ENCODE assay signal across 37 cellular contexts in genomic region chr4:139878050-139878449, GRCh38.
"Had no signal": no experiment of that assay in that cellular context is flagged by ENCODE, and none has a peak within 500 bp of the region (broad histone marks: within the 10 kb centered on the region; RNA-seq: fewer than 3 reads in every experiment).

No MANE protein-coding gene starts in this region.

- ATAC-seq: activated CD8-positive, alpha-beta T cell treated with anti-CD3 and anti-CD28 coated beads for 36 hours; activated T-cell treated with anti-CD3 and anti-CD28 coated beads, Interleukin-2, amount 50 U/mL, for 72 hours; activated T-helper 17 cell treated with anti-CD3 and anti-CD28 coated beads, Interleukin-2, amount 50 U/mL, for 72 hours; body of pancreas; Right ventricle myocardium inferior; SK-N-SH treated with all-trans-retinoic acid at 6 μM for 48 hours; T-cell had no signal

- DNase-seq: activated CD4-positive, alpha-beta T cell treated with anti-CD3 and anti-CD28 coated beads, Interleukin-2, amount 10 ng/mL, durations not matched to agents 24 days and 14 days; activated CD4-positive, alpha-beta T cell treated with anti-CD3 and anti-CD28 coated beads, Interleukin-2, amount 50 U/mL, for 4 hours; activated CD8-positive, alpha-beta T cell treated with anti-CD3 and anti-CD28 coated beads for 36 hours; activated effector memory CD4-positive, alpha-beta T cell treated with anti-CD3 and anti-CD28 coated beads, Interleukin-2, amount 50 U/mL, for 16 hours; activated naive CD4-positive, alpha-beta T cell; activated naive CD4-positive, alpha-beta T cell treated with anti-CD3 and anti-CD28 coated beads, Interleukin-2, amount 50 U/mL, for 16 hours; activated naive CD8-positive, alpha-beta T cell treated with anti-CD3 and anti-CD28 coated beads, Interleukin-2, amount 10 ng/mL, durations not matched to agents 7 days and 5 days; activated T-cell treated with anti-CD3 and anti-CD28 coated beads, Interleukin-2, amount 50 U/mL, for 1 hour; activated T-cell treated with anti-CD3 and anti-CD28 coated beads, Interleukin-2, amount 50 U/mL, for 72 hours; adrenal gland; body of pancreas; caudate nucleus; cerebellar nuclear complex; NCI-H1092 treated with DMSO at 0.1 percent for 48 hours; NCI-H1417; NCI-H146; NCI-H187 treated with DMSO at 0.1 percent for 48 hours; NCI-H2081 treated with DMSO at 0.1 percent for 48 hours; NCI-H345; NCI-H510A; NCI-H526; NCI-H748 treated with DMSO at 0.1 percent for 48 hours; NK-92 treated with Interleukin-12 subunit alpha and Interleukin-12 subunit beta, amount 100 ng/mL, for 24 hours; PC-9; SIG-M5; T-cell; T-helper 2 cell; T-helper 9 cell; WERI-Rb-1 had no signal

- H3K36me3 ChIP-seq: adrenal gland, breast epithelium, WERI-Rb-1 had no signal

- H3K27ac ChIP-seq: adrenal gland, body of pancreas, breast epithelium, KMS-11, PC-9, RWPE1, WERI-Rb-1 had no signal

- H3K27me3 ChIP-seq: adrenal gland, body of pancreas, breast epithelium had no signal

- H3K4me1 ChIP-seq: adrenal gland, breast epithelium had no signal

- H3K27me3 Mint-ChIP-seq: activated CD8-positive, alpha-beta T cell treated with anti-CD3 and anti-CD28 coated beads for 36 hours; activated naive CD8-positive, alpha-beta T cell treated with anti-CD3 and anti-CD28 coated beads, Interleukin-2, amount 10 ng/mL, durations not matched to agents 7 days and 5 days; T-cell had no signal

- H3K9me3 ChIP-seq: adrenal gland, body of pancreas, breast epithelium had no signal

- H3K4me1 Mint-ChIP-seq: activated T-helper 17 cell treated with anti-CD3 and anti-CD28 coated beads, Interleukin-2, amount 50 U/mL, for 72 hours; T-cell had no signal

- FAIRE-seq: astrocyte, RCC 7860 had no signal

- H2AFZ ChIP-seq: PC-9 had no signal

- H3K9me3 Mint-ChIP-seq: activated T-helper 17 cell treated with anti-CD3 and anti-CD28 coated beads, Interleukin-2, amount 50 U/mL, for 72 hours had no signal

- H3K4me2 ChIP-seq: KMS-11, PC-9 had no signal

- H3K4me3 ChIP-seq: adrenal gland, body of pancreas, breast epithelium, PC-9 had no signal

- H3K36me3 Mint-ChIP-seq: activated naive CD8-positive, alpha-beta T cell treated with anti-CD3 and anti-CD28 coated beads, Interleukin-2, amount 10 ng/mL, durations not matched to agents 7 days and 5 days; T-cell had no signal

- H3K9ac ChIP-seq: KMS-11 had no signal

- H3K4me3 Mint-ChIP-seq: activated CD4-positive, alpha-beta T cell treated with anti-CD3 and anti-CD28 coated beads, Interleukin-2, amount 10 ng/mL, durations not matched to agents 24 days and 14 days; activated CD8-positive, alpha-beta T cell treated with anti-CD3 and anti-CD28 coated beads for 36 hours; activated naive CD8-positive, alpha-beta T cell treated with anti-CD3 and anti-CD28 coated beads, Interleukin-2, amount 10 ng/mL, durations not matched to agents 7 days and 5 days; activated T-cell treated with anti-CD3 and anti-CD28 coated beads, Interleukin-2, amount 50 U/mL, for 72 hours; activated T-helper 17 cell treated with anti-CD3 and anti-CD28 coated beads, Interleukin-2, amount 50 U/mL, for 72 hours; T-cell had no signal

- H3K27ac Mint-ChIP-seq: activated CD4-positive, alpha-beta T cell treated with anti-CD3 and anti-CD28 coated beads, Interleukin-2, amount 10 ng/mL, durations not matched to agents 24 days and 14 days; activated CD8-positive, alpha-beta T cell treated with anti-CD3 and anti-CD28 coated beads for 36 hours; activated naive CD8-positive, alpha-beta T cell treated with anti-CD3 and anti-CD28 coated beads, Interleukin-2, amount 10 ng/mL, durations not matched to agents 7 days and 5 days; activated T-cell treated with anti-CD3 and anti-CD28 coated beads, Interleukin-2, amount 50 U/mL, for 72 hours; activated T-helper 17 cell treated with anti-CD3 and anti-CD28 coated beads, Interleukin-2, amount 50 U/mL, for 72 hours; T-cell had no signal
